Comparison of ENCODE assay signal across 14 cellular contexts in the genomic region with DNA sequence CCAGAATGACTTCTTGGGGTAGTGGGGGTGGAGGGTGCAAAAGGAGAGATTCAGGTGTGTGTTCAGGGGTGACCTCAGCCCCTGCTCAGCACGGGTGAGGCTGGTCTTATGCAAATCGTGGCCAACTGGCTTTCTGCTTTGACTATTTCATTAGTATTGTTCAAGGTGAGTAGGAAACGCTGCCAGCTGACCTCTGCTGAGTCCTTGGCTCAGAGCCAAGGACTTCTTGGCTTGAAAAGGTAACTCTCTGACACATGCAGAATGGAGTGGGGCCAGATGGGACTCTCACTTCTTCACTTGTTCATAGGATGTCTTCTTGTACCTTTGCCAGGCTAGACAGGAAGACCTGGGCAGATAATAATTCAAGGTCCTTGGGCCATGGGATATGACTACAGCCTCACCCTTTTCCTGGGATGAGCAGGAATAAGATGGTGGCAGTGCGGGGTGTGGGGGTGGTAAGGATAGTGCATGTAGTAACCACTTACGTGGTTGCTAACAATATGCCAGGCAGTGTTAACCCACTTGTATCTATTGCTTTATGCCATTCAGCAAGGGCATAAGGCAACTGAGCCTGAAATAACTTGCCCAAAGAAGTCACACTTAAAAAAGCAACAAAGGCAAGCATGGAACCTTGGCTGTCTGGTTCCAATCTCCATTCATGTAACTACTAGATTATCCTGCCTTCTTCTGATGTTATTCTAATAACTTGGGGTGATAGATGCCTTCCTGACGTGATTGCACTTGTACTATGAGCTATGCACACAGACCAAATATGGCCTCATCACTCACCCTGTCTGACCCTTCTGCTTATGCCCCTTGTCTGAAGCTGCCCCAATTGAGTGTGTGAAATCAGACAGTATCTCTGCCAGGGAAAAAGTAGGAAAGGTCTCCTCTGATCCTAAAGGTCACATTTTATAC.
DNase-seq lines count a peak whose midpoint lies in the region; ATAC-seq and TF ChIP-seq lines count a peak whose summit lies in the region.
"Had no signal": no experiment of that assay in that cellular context is flagged by ENCODE, and none has a peak within 500 bp of the region (broad histone marks: within the 10 kb centered on the region; RNA-seq: fewer than 3 reads in every experiment).

No MANE protein-coding gene starts in this region.

- H3K4me3 ChIP-seq in stomach: no peak overlapping the region
- H3K4me3 ChIP-seq: A549, SK-N-MC had no signal

- no peak for TF ChIP-seq EP300 in stomach (IDR thresholded peaks at IDR 0.05)

- peaks cover 0 to 27% (median 18%) of the 10 kb centered on the region in 4 donors for H3K36me3 ChIP-seq in stomach

- TF ChIP-seq CTCF in stomach (IDR thresholded peaks at IDR 0.05): no peak

- ATAC-seq in esophagus mucosa: peak; percentile 71
- no peak for ATAC-seq in T-helper 17 cell
- ATAC-seq in GM19023 (IDR thresholded peaks at IDR 0.05; ENCODE audit: unreplicated experiment): no peak
- ATAC-seq: A549; stimulated activated naive CD8-positive, alpha-beta T cell treated with anti-CD3 and anti-CD28 coated beads, Interleukin-15, Interleukin-2, amounts not matched to agents 100 U/mL and 50 U/mL, for 24 hours had no signal

- peaks cover 10 to 56% (median 30%) of the 10 kb centered on the region in 4 donors for H3K4me1 ChIP-seq in stomach

- no peaks in the 10 kb centered on the region for H3K27me3 Mint-ChIP-seq in T-helper 17 cell

- 52 to 64% (median 61%) methylated on average over 6 of the region's 6 CpGs for WGBS in stomach, 5 donors

- H3K27ac ChIP-seq in stomach: peak overlapping the region; percentile 49 to 82 (median 69)
- H3K27ac ChIP-seq: SK-N-MC had no signal

- no peaks in the 10 kb centered on the region for H3K36me3 Mint-ChIP-seq in T-helper 17 cell (ENCODE audit: low read depth)

- no peak overlapping the region for H3K27ac Mint-ChIP-seq in T-helper 17 cell

- H3K4me1 Mint-ChIP-seq in T-helper 17 cell: peaks cover 2% of the 10 kb centered on the region
- H3K4me1 Mint-ChIP-seq: neural crest cell had no signal

- H3K9me3 ChIP-seq in stomach (no peaks in the 10 kb centered on the region), T-helper 17 cell (ENCODE audit: control insufficient read depth, low read length, poor library complexity, severe bottlenecking) (no peaks in the 10 kb centered on the region)
- H3K9me3 ChIP-seq: A549 had no signal

- H3K27me3 ChIP-seq in stomach: no peaks in the 10 kb centered on the region

- TF ChIP-seq POLR2A in stomach (IDR thresholded peaks at IDR 0.05): no peak

- intact Hi-C loops in stomach (cut with DNase I; ENCODE audit: low total_unique reads): no loop called here

- peak; percentile 28 for DNase-seq in NCI-H2171 treated with DMSO at 0.1 percent for 48 hours (lab: John Stamatoyannopoulos, UW)
- no peak for DNase-seq in NCI-H2171 (lab: John Stamatoyannopoulos, UW)
- peak; percentile 73 to 81 for DNase-seq in NCI-H526 (lab: John Stamatoyannopoulos, UW)
- peak; percentile 69 for DNase-seq in stomach
- no peak for DNase-seq in T-helper 17 cell
- no peak for DNase-seq in GM19238 (ENCODE audit: insufficient read length, low spot score)
- DNase-seq: cerebellar nuclear complex; NCI-H1694; stimulated activated naive CD8-positive, alpha-beta T cell treated with anti-CD3 and anti-CD28 coated beads, Interleukin-15, Interleukin-2, amounts not matched to agents 100 U/mL and 50 U/mL, for 24 hours had no signal

- H3K4me3 Mint-ChIP-seq in T-helper 17 cell: no peak overlapping the region
- H3K4me3 Mint-ChIP-seq: neural crest cell had no signal

Comparison
In these comparisons a context has a peak if more than half of its experiments do, and no peak if none do; other contexts are left out.
1. DNase-seq: peak in NCI-H2171 treated with DMSO at 0.1 percent for 48 hours (single experiment), NCI-H526 (2 of 2) and stomach (single experiment); none in NCI-H2171 (single experiment), T-helper 17 cell (0 of 3) and GM19238 (single experiment).